25 cellular contexts compared by ENCODE assay signal in the genomic region with DNA sequence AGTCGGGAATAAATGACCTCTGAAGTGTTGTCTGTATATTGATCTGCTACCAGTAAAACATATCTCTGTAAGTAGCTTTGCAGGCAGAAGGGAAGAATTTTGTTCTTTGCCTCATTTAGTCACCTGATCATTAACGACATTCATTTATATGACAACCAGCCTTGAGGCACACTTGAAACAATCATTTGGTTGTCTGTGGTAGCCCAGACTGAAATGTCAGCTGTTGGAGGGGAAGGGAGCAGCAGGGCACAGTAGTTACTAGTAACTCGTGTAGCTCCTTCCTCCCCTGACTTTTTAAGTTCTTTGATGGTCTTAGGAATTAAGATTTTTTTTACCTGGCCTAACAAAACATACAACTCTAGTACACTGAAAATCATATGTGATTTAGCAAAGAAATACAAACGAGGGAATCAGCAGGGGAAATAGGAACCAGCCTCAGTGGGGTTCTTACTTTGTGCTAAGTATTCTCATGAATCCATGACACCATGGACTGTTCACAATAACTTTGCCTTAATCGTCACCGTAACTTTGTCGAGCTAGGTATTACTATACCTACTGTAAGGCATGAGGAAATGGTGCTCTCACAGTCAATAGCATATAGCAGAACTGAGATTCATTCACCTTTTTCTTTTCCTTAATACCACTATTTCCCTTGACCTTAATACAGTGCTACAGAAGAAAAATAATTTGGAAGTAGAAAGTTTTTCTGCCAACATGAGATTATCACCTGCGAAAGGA. TPM values are rescaled to one million over a fixed set of nuclear protein-coding genes. Genes with fewer than 3 reads are reported as not detected.
A peak's percentile ranks its signal among the peaks of the same experiment; 100 is the strongest.
DNase-seq lines count a peak whose midpoint lies in the region; ATAC-seq, FAIRE-seq and TF ChIP-seq lines count a peak whose summit lies in the region.
"Had no signal": no experiment of that assay in that cellular context is flagged by ENCODE, and none has a peak within 500 bp of the region (broad histone marks: within the 10 kb centered on the region; RNA-seq: fewer than 3 reads in every experiment).

No MANE protein-coding gene starts in this region.

- H3K4me1 ChIP-seq in psoas muscle (peaks cover 30% of the 10 kb centered on the region), gastroesophageal sphincter (no peaks in the 10 kb centered on the region)

- peak; percentile 57 for FAIRE-seq in GM12891 (lab: Jason Lieb, UNC)
- FAIRE-seq: GM18507, H1 had no signal

- H3K4me3 ChIP-seq in psoas muscle (no peak overlapping the region), gastroesophageal sphincter (no peak overlapping the region)
- H3K4me3 ChIP-seq: dorsolateral prefrontal cortex had no signal

- H3K4me3 Mint-ChIP-seq in activated CD4-positive, alpha-beta T cell treated with anti-CD3 and anti-CD28 coated beads for 36 hours = peak overlapping the region; percentile 83
- peak overlapping the region; percentile 85 for H3K4me3 Mint-ChIP-seq in activated T-helper 17 cell treated with anti-CD3 and anti-CD28 coated beads, Interleukin-2, amount 50 U/mL, for 72 hours
- H3K4me3 Mint-ChIP-seq: CD14-positive monocyte had no signal

- WGBS in psoas muscle, 3 donors = 65 to 80% (median 72%) methylated on average over 8 of the region's 8 CpGs
- WGBS in gastroesophageal sphincter (ENCODE audit: low coverage in 1 of 2), 2 donors = 66 to 80% methylated on average over 8 of the region's 8 CpGs

- H3K36me3 ChIP-seq in psoas muscle (ENCODE audit: insufficient read depth in 1 of 2, low read depth in 1 of 2) (no peaks in the 10 kb centered on the region), gastroesophageal sphincter (no peaks in the 10 kb centered on the region)

- no peaks in the 10 kb centered on the region for H3K27me3 Mint-ChIP-seq in activated CD4-positive, alpha-beta T cell treated with anti-CD3 and anti-CD28 coated beads for 36 hours
- no peaks in the 10 kb centered on the region for H3K27me3 Mint-ChIP-seq in activated T-helper 17 cell treated with anti-CD3 and anti-CD28 coated beads, Interleukin-2, amount 50 U/mL, for 72 hours

- H3K4me1 Mint-ChIP-seq in activated CD4-positive, alpha-beta T cell treated with anti-CD3 and anti-CD28 coated beads for 36 hours = peaks cover 48% of the 10 kb centered on the region
- peaks cover 21% of the 10 kb centered on the region for H3K4me1 Mint-ChIP-seq in activated T-helper 17 cell treated with anti-CD3 and anti-CD28 coated beads, Interleukin-2, amount 50 U/mL, for 72 hours

- ATAC-seq in activated CD4-positive, alpha-beta T cell treated with anti-CD3 and anti-CD28 coated beads for 36 hours = peak; percentile 54
- ATAC-seq in activated T-helper 17 cell treated with anti-CD3 and anti-CD28 coated beads, Interleukin-2, amount 50 U/mL, for 72 hours (replicated peaks) = peak; percentile 59
- ATAC-seq in psoas muscle (no peak), HG03432 (IDR thresholded peaks at IDR 0.05; ENCODE audit: unreplicated experiment) (no peak), gastroesophageal sphincter (no peak)
- ATAC-seq: left ventricle myocardium superior, right cardiac atrium had no signal

- H3K9me3 ChIP-seq in psoas muscle = no peaks in the 10 kb centered on the region
- no peaks in the 10 kb centered on the region for H3K9me3 ChIP-seq in gastroesophageal sphincter

- intact Hi-C loops in activated CD4-positive, alpha-beta T cell treated with anti-CD3 and anti-CD28 coated beads for 36 hours (cut with DNase I, micrococcal nuclease) = loop anchor here (1.0 to 2.0 kb wide), 4 partner anchors 19 to 40 kb away; no protein-coding TSS in a partner anchor
- intact Hi-C loops in psoas muscle (cut with DNase I) = no loop called here

- H3K36me3 Mint-ChIP-seq in activated CD4-positive, alpha-beta T cell treated with anti-CD3 and anti-CD28 coated beads for 36 hours (ENCODE audit: low read depth) = peaks cover 48% of the 10 kb centered on the region
- no peaks in the 10 kb centered on the region for H3K36me3 Mint-ChIP-seq in activated T-helper 17 cell treated with anti-CD3 and anti-CD28 coated beads, Interleukin-2, amount 50 U/mL, for 72 hours (ENCODE audit: low read depth)
- H3K36me3 Mint-ChIP-seq: CD14-positive monocyte had no signal

- CTCF ChIA-PET in activated CD4-positive, alpha-beta T cell treated with anti-CD3 and anti-CD28 coated beads for 36 hours (lab: Charles Lee) = interaction anchor here (1.0 to 2.1 kb wide), 7 partner anchors 10 to 102 kb away, joined by 3 to 12 read pairs (median 5); no protein-coding TSS in a partner anchor

- H3K27me3 ChIP-seq in psoas muscle (ENCODE audit: insufficient read depth in 3 of 3, low read length in 2 of 3) = no peaks in the 10 kb centered on the region
- H3K27me3 ChIP-seq in gastroesophageal sphincter = peaks cover 3% of the 10 kb centered on the region

- TF ChIP-seq CTCF in psoas muscle (IDR thresholded peaks at IDR 0.05) (no peak), gastroesophageal sphincter (IDR thresholded peaks at IDR 0.05) (no peak)

- no peak for TF ChIP-seq POLR2A in GM12891 (IDR thresholded peaks at IDR 0.05; ENCODE audit: low read depth, low read length)
- TF ChIP-seq POLR2A in gastroesophageal sphincter (IDR thresholded peaks at IDR 0.05) = no peak

- POLR2A ChIA-PET in activated CD4-positive, alpha-beta T cell treated with anti-CD3 and anti-CD28 coated beads for 36 hours (lab: Charles Lee) = interaction anchor here (1.0 to 1.5 kb wide), 4 partner anchors 19 to 113 kb away, joined by 3 to 7 read pairs (median 5); no protein-coding TSS in a partner anchor

- peak overlapping the region; percentile 89 for H3K27ac Mint-ChIP-seq in activated CD4-positive, alpha-beta T cell treated with anti-CD3 and anti-CD28 coated beads for 36 hours
- H3K27ac Mint-ChIP-seq in activated T-helper 17 cell treated with anti-CD3 and anti-CD28 coated beads, Interleukin-2, amount 50 U/mL, for 72 hours = no peak overlapping the region
- H3K27ac Mint-ChIP-seq: CD14-positive monocyte had no signal

- peak overlapping the region; percentile 51 for H3K27ac ChIP-seq in psoas muscle
- H3K27ac ChIP-seq in gastroesophageal sphincter = no peak overlapping the region
- H3K27ac ChIP-seq: VCaP had no signal

- H3K9me3 Mint-ChIP-seq in activated CD4-positive, alpha-beta T cell treated with anti-CD3 and anti-CD28 coated beads for 36 hours (ENCODE audit: low read depth) = no peaks in the 10 kb centered on the region
- H3K9me3 Mint-ChIP-seq in activated T-helper 17 cell treated with anti-CD3 and anti-CD28 coated beads, Interleukin-2, amount 50 U/mL, for 72 hours = no peaks in the 10 kb centered on the region

- no peak for DNase-seq in activated CD4-positive, alpha-beta T cell treated with anti-CD3 and anti-CD28 coated beads for 36 hours
- DNase-seq in activated CD4-positive, alpha-beta T cell treated with anti-CD3 and anti-CD28 coated beads, Interleukin-2, amount 50 U/mL, for 1 hour = no peak
- DNase-seq in GM12891 (ENCODE audit: insufficient read length, low spot score) (no peak), psoas muscle (no peak), T-helper 9 cell (no peak)
- DNase-seq: activated CD8-positive, alpha-beta memory T cell treated with anti-CD3 and anti-CD28 coated beads, Interleukin-2, amount 50 U/mL, for 4 hours; amniotic stem cell; DND-41; dorsolateral prefrontal cortex; left ventricle myocardium superior; NCI-H146; NCI-H226; NK-92 treated with Interleukin-12 subunit alpha and Interleukin-12 subunit beta, amount 100 ng/mL, for 24 hours; nucleus accumbens; right cardiac atrium; RPMI8226; stimulated activated naive CD4-positive, alpha-beta T cell; trophoblast cell had no signal

- TF ChIP-seq EP300 in gastroesophageal sphincter (IDR thresholded peaks at IDR 0.05) = no peak

TF ChIP-seq in GM12891, 5 proteins besides CTCF, POLR2A, EP300 and RAD21:
- TF ChIP-seq SPI1 (IDR thresholded peaks at IDR 0.05; ENCODE audit: low read depth, low read length) = 0 out of 2 replicates have a peak, but pooled peaks have one; percentile 19
- TF ChIP-seq POU2F2 (IDR thresholded peaks at IDR 0.05; ENCODE audit: low read depth, low read length) = no peak

RNA-seq across cellular contexts. Expression of gene IL12RB2, which starts 6.4 kb away (rescaled TPM):
- 10 to 100 TPM; 77.9 to 99.2 TPM for total RNA-seq in activated CD4-positive, alpha-beta T cell treated with anti-CD3 and anti-CD28 coated beads for 36 hours
- polyA plus RNA-seq in GM12891 (2012; ENCODE audit: low read depth, missing spikeins) = 9.7 TPM
- 10 to 100 TPM; 57.4 to 63.3 TPM for total RNA-seq in activated T-helper 17 cell treated with anti-CD3 and anti-CD28 coated beads, Interleukin-2, amount 50 U/mL, for 72 hours
- 1 to 10 TPM; 2.0 to 9.5 (median 5.1) TPM for total RNA-seq in psoas muscle
- polyA plus RNA-seq in psoas muscle = 1 to 10 TPM in 1 of 3 donors, under 1 TPM in 2; 0.13 to 6.5 (median 0.67) TPM
- total RNA-seq in gastroesophageal sphincter = 1 to 10 TPM in 2 of 4 donors, under 1 TPM in 1, not detected in 1; 0.50 to 2.8 (median 1.7) TPM
- polyA plus RNA-seq: CD14-positive monocyte had no signal

Comparison
In these comparisons a context has a peak if more than half of its experiments do, and no peak if none do; other contexts are left out.
1. ATAC-seq: peak in activated CD4-positive, alpha-beta T cell treated with anti-CD3 and anti-CD28 coated beads for 36 hours (single experiment) and activated T-helper 17 cell treated with anti-CD3 and anti-CD28 coated beads, Interleukin-2, amount 50 U/mL, for 72 hours (single experiment); none in psoas muscle (0 of 4), HG03432 (single experiment) and gastroesophageal sphincter (single experiment).
2. RNA of gene IL12RB2, which starts 6.4 kb away (total RNA-seq): 77.9 to 99.2 TPM in activated CD4-positive, alpha-beta T cell treated with anti-CD3 and anti-CD28 coated beads for 36 hours and 57.4 to 63.3 TPM in activated T-helper 17 cell treated with anti-CD3 and anti-CD28 coated beads, Interleukin-2, amount 50 U/mL, for 72 hours; 2.0 to 9.5 TPM in psoas muscle and 0.50 to 2.8 TPM in gastroesophageal sphincter; every median in the first group is over 4 times any median in the second.
3. intact Hi-C loops: an anchor here in activated CD4-positive, alpha-beta T cell treated with anti-CD3 and anti-CD28 coated beads for 36 hours (1.0 to 2.0 kb wide); none called in psoas muscle.